ENCODE assay signal across 1 cellular context in genomic region chr7:99561735-99562051, GRCh38.
TF ChIP-seq lines count a peak whose summit lies in the region.

No MANE protein-coding gene starts in this region.

TF ChIP-seq in WTC11, 78 proteins besides CTCF, POLR2A, EP300 and RAD21 (continued from another document):
- no peak for TF ChIP-seq ARID4B (CRISPR knock-in tag; IDR thresholded peaks at IDR 0.05; ENCODE audit: borderline replicate concordance)
- no peak for TF ChIP-seq ZNF138 (CRISPR knock-in tag; conservative IDR thresholded peaks at IDR 0.05)
